Comparison of ENCODE assay signal across 8 cellular contexts in the genomic region with DNA sequence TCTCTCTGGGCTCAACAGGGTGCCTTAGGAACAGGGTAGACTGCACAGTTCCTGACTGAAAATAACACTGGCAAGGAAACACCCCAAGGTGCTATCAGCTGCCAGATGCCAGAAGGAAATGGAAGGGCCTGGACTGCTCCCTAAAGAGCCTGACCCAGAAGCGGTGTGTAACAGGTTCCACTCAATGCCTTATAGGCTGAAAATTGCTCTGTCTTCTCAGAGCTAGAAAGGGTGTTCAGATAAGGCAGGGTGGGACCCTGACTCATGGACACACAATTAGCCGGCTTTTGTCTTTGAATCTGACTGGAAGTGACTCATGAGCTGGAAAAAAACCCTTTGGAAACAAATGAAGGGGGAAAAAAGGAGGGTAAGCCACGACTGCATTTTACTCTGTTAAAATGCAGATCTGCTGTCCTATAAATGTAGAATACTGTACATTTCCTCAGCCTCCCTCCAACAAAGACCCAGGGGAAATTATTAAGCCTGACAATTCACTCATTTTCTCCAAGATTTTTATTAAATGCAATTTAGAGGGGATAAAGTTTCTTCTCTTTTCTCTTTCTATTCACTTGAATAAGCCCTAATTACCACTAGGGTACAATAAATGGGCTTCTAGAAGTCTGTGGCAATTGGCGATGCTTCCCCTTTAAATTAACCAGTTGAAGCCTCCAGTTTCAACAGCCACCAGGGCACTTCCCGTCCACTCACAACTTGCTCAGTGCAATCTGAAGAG.
DNase-seq lines count a peak whose midpoint lies in the region; ATAC-seq and TF ChIP-seq lines count a peak whose summit lies in the region.

No MANE protein-coding gene starts in this region.

- no TSS peak for BruUV-seq in A673 (replicated peaks; lab: Mats Ljungman, UMichigan)

- peak overlapping the region; percentile 71 for H3K4me3 Mint-ChIP-seq in activated naive CD8-positive, alpha-beta T cell

- no peaks in the 10 kb centered on the region for H3K27me3 ChIP-seq in A673 (replicated peaks; ENCODE audit: insufficient read depth, low read depth, low read length, poor library complexity)
- H3K27me3 ChIP-seq in left ventricle myocardium inferior (ENCODE audit: low read depth) = no peaks in the 10 kb centered on the region
- no peaks in the 10 kb centered on the region for H3K27me3 ChIP-seq in rectal smooth muscle tissue (ENCODE audit: control insufficient read depth, insufficient read depth, low read length)

- intact Hi-C loops in A673 (cut with micrococcal nuclease; ENCODE audit: unreplicated experiment) (loop anchor here (2.0 to 5.0 kb wide), 2 partner anchors 287 to 305 kb away; no protein-coding TSS in a partner anchor), left ventricle myocardium inferior (cut with micrococcal nuclease) (loop anchor here (2.0 kb wide), 1 partner anchor 159 kb away; no protein-coding TSS in a partner anchor)

- peaks cover 62% of the 10 kb centered on the region for H3K4me1 Mint-ChIP-seq in activated naive CD8-positive, alpha-beta T cell (ENCODE audit: low read depth)

- no peaks in the 10 kb centered on the region for H3K27me3 Mint-ChIP-seq in activated naive CD8-positive, alpha-beta T cell

- no peaks in the 10 kb centered on the region for H3K9me3 Mint-ChIP-seq in activated naive CD8-positive, alpha-beta T cell (ENCODE audit: low read depth)

- H3K4me1 ChIP-seq in A673 (ENCODE audit: insufficient read depth, low read length, poor library complexity, severe bottlenecking) (peaks cover 46% of the 10 kb centered on the region), left ventricle myocardium inferior (peaks cover 68% of the 10 kb centered on the region), rectal smooth muscle tissue (ENCODE audit: control insufficient read depth, insufficient read depth, low read length) (peaks cover 41% of the 10 kb centered on the region)

- no peak overlapping the region for H3K9ac ChIP-seq in rectal smooth muscle tissue (ENCODE audit: low read length)

- no peak for TF ChIP-seq CTCF in A673 (conservative IDR thresholded peaks at IDR 0.05; ENCODE audit: low read depth, low read length)
- no peak for TF ChIP-seq CTCF in GM12864 (IDR thresholded peaks at IDR 0.05; ENCODE audit: low read depth, low read length, missing control alignments)
- no peak for TF ChIP-seq CTCF in left ventricle myocardium inferior (IDR thresholded peaks at IDR 0.05; ENCODE audit: borderline replicate concordance)

- DNase-seq in A673 (ENCODE audit: low spot score) (peak; percentile 88), GM12864 (ENCODE audit: low read depth) (no peak), NCI-H748 (lab: John Stamatoyannopoulos, UW; ENCODE audit: unreplicated experiment) (peak; percentile 47), left ventricle myocardium inferior (no peak)

- CTCF ChIA-PET in A673 (lab: Charles Lee) = interaction anchor here (0.6 kb wide), 1 partner anchor 72 kb away, joined by 7 read pairs; no protein-coding TSS in a partner anchor

- no peak for ATAC-seq in HG02852 (IDR thresholded peaks at IDR 0.05; ENCODE audit: unreplicated experiment)
- no peak for ATAC-seq in GM19452 (IDR thresholded peaks at IDR 0.05; ENCODE audit: unreplicated experiment)

- no peaks in the 10 kb centered on the region for H3K36me3 Mint-ChIP-seq in activated naive CD8-positive, alpha-beta T cell

- H3K36me3 ChIP-seq in A673 (ENCODE audit: insufficient read depth, low read length, poor library complexity, severe bottlenecking) = no peaks in the 10 kb centered on the region
- H3K36me3 ChIP-seq in left ventricle myocardium inferior = no peaks in the 10 kb centered on the region
- H3K36me3 ChIP-seq in rectal smooth muscle tissue (ENCODE audit: control insufficient read depth, insufficient read depth, low read length) = no peaks in the 10 kb centered on the region

- POLR2A ChIA-PET in A673 (lab: Charles Lee; ENCODE audit: low non-redundant PET) = interaction anchor here (0.6 kb wide), 1 partner anchor 162 kb away, joined by 4 read pairs; no protein-coding TSS in a partner anchor

- H3K27ac ChIP-seq in A673 (ENCODE audit: low read depth, low read length, poor library complexity, severe bottlenecking) (peak overlapping the region; percentile 83), left ventricle myocardium inferior (replicated peaks) (peak overlapping the region; percentile 91), rectal smooth muscle tissue (ENCODE audit: low read depth, low read length) (peak overlapping the region; percentile 90)

- H3K27ac Mint-ChIP-seq in activated naive CD8-positive, alpha-beta T cell = peak overlapping the region; percentile 97

- H3K4me3 ChIP-seq in A673 (ENCODE audit: low read depth, low read length, poor library complexity, severe bottlenecking) (no peak overlapping the region), GM12864 (ENCODE audit: low read depth, low read length) (peak overlapping the region; percentile 38; the same call in 1 of the 2 replicates), left ventricle myocardium inferior (peak overlapping the region; percentile 62), rectal smooth muscle tissue (ENCODE audit: low read length) (no peak overlapping the region)

- H3K9me3 ChIP-seq in A673 (ENCODE audit: low read depth, low read length, poor library complexity, severe bottlenecking) (no peaks in the 10 kb centered on the region), left ventricle myocardium inferior (replicated peaks) (no peaks in the 10 kb centered on the region)

Comparison
In these comparisons a context has a peak if more than half of its experiments do, and no peak if none do; other contexts are left out.
1. DNase-seq: peak in A673 (single experiment) and NCI-H748 (single experiment); none in GM12864 (single experiment) and left ventricle myocardium inferior (single experiment).
2. H3K4me3 ChIP-seq: peak in GM12864 (single experiment) and left ventricle myocardium inferior (single experiment); none in A673 (single experiment) and rectal smooth muscle tissue (single experiment).
3. Peak in every context shown above with its lines, with median percentiles within 50 percentile points of each other: H3K27ac ChIP-seq.